ENCODE assay signal across 10 cellular contexts in the genomic region with DNA sequence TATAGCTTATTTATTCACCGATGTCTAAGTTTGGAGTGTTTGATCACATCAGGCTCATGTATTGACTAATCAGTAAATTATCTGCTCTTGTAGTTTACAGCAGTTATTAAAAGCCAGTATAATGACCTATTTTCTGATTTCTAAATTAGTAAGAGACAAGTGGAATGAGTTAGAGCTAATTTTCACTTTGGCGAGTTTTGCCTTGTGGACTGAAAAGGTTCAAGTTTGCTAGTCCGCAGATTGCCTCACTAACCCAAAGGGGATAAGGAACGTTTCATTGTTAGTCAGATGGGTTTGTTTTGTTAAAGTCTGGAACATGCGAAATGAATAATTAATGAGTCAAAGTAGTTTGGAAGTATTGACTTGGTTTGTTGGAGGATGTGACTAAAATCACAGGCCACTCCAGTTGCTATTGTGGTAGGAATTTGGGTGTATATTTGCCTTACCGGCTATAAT. TPM values are rescaled to one million over a fixed set of nuclear protein-coding genes. Genes with fewer than 3 reads are reported as not detected.
DNase-seq lines count a peak whose midpoint lies in the region; ATAC-seq and TF ChIP-seq lines count a peak whose summit lies in the region.
"Had no signal": no experiment of that assay in that cellular context is flagged by ENCODE, and none has a peak within 500 bp of the region (broad histone marks: within the 10 kb centered on the region; RNA-seq: fewer than 3 reads in every experiment).

No MANE protein-coding gene starts in this region.

- ATAC-seq in GM18508 (IDR thresholded peaks at IDR 0.05; ENCODE audit: insufficient read depth, unreplicated experiment) (peak; percentile 41), HG02759 (IDR thresholded peaks at IDR 0.05; ENCODE audit: unreplicated experiment) (peak; percentile 39)
- ATAC-seq in natural killer cell treated with Interleukin-12 subunit alpha and Interleukin-12 subunit beta and Interleukin-15 and Interleukin-18, amount 100 ng/mL, for 72 hours: peak; percentile 53 to 75
- ATAC-seq: left ventricle myocardium superior had no signal

- H3K4me3 ChIP-seq in astrocyte of the cerebellum (ENCODE audit: low read depth, low read length): no peak overlapping the region

- H3K4me3 Mint-ChIP-seq in natural killer cell treated with Interleukin-12 subunit alpha and Interleukin-12 subunit beta and Interleukin-15 and Interleukin-18, amount 100 ng/mL, for 72 hours: peak overlapping the region; percentile 71

- no peaks in the 10 kb centered on the region for H3K27me3 Mint-ChIP-seq in natural killer cell treated with Interleukin-12 subunit alpha and Interleukin-12 subunit beta and Interleukin-15 and Interleukin-18, amount 100 ng/mL, for 72 hours

- TF ChIP-seq CTCF in astrocyte of the cerebellum (IDR thresholded peaks at IDR 0.05; ENCODE audit: low read depth, low read length, missing control alignments): no peak

- in situ Hi-C loops in astrocyte of the cerebellum (cut with HindIII; ENCODE audit: low sequenced_read_pairs): no loop called here

- H3K9me3 Mint-ChIP-seq in natural killer cell treated with Interleukin-12 subunit alpha and Interleukin-12 subunit beta and Interleukin-15 and Interleukin-18, amount 100 ng/mL, for 72 hours: no peaks in the 10 kb centered on the region

- DNase-seq in astrocyte of the cerebellum (ENCODE audit: low read depth) (peak; percentile 39), NCI-H510A treated with DMSO at 0.1 percent for 48 hours (lab: John Stamatoyannopoulos, UW) (no peak), NCI-H1092 (lab: John Stamatoyannopoulos, UW) (no peak), NCI-H345 treated with DMSO at 0.1 percent for 48 hours (lab: John Stamatoyannopoulos, UW; ENCODE audit: unreplicated experiment) (no peak), NOMO-1 treated with DMSO at 0.1 percent for 48 hours (lab: John Stamatoyannopoulos, UW; ENCODE audit: unreplicated experiment) (no peak)
- DNase-seq in natural killer cell treated with Interleukin-12 subunit alpha and Interleukin-12 subunit beta and Interleukin-15 and Interleukin-18, amount 100 ng/mL, for 72 hours (ENCODE audit: low spot score): no peak
- DNase-seq: left ventricle myocardium superior, NCI-H524 treated with DMSO at 0.1 percent for 48 hours had no signal

- H3K4me1 Mint-ChIP-seq in natural killer cell treated with Interleukin-12 subunit alpha and Interleukin-12 subunit beta and Interleukin-15 and Interleukin-18, amount 100 ng/mL, for 72 hours (ENCODE audit: low read depth in 2 of 2): peaks cover 26 to 41% of the 10 kb centered on the region in 2 donors

- peak overlapping the region; percentile 83 to 91 for H3K27ac Mint-ChIP-seq in natural killer cell treated with Interleukin-12 subunit alpha and Interleukin-12 subunit beta and Interleukin-15 and Interleukin-18, amount 100 ng/mL, for 72 hours

- H3K36me3 Mint-ChIP-seq in natural killer cell treated with Interleukin-12 subunit alpha and Interleukin-12 subunit beta and Interleukin-15 and Interleukin-18, amount 100 ng/mL, for 72 hours: peaks cover 32% of the 10 kb centered on the region

RNA-seq across cellular contexts. Expression of a gene that starts 40.1 kb away (rescaled TPM):
- total RNA-seq in natural killer cell treated with Interleukin-12 subunit alpha and Interleukin-12 subunit beta and Interleukin-15 and Interleukin-18, amount 100 ng/mL, for 72 hours: 100 to 1,000 TPM; 124 to 174 TPM
